8 cellular contexts compared by ENCODE assay signal in genomic region chr17:74493381-74493833, GRCh38. TPM values are rescaled to one million over a fixed set of nuclear protein-coding genes. Genes with fewer than 3 reads are reported as not detected.
DNase-seq lines count a peak whose midpoint lies in the region; ATAC-seq and TF ChIP-seq lines count a peak whose summit lies in the region.

No MANE protein-coding gene starts in this region.

- no peak overlapping the region for H3K4ac ChIP-seq in H9 (ENCODE audit: low read depth, low read length)

- no peak overlapping the region for H3T11ph ChIP-seq in H9 (ENCODE audit: low read length)

- H2BK15ac ChIP-seq in H9 (ENCODE audit: low read depth, low read length) = no peak overlapping the region

- peaks cover 9 to 10% of the 10 kb centered on the region in 2 experiments for H3K9me3 Mint-ChIP-seq in H9

- H3K36me3 ChIP-seq in lower lobe of right lung = no peaks in the 10 kb centered on the region

- peak; percentile 91 for TF ChIP-seq CTCF in C4-2B (conservative IDR thresholded peaks at IDR 0.05)
- peak; percentile 94 for TF ChIP-seq CTCF in H9 (conservative IDR thresholded peaks at IDR 0.05)
- TF ChIP-seq CTCF in lower lobe of right lung (IDR thresholded peaks at IDR 0.05) = peak; percentile 94

- H3K9me3 ChIP-seq in H9 (ENCODE audit: control insufficient read depth, low read depth, low read length) (no peaks in the 10 kb centered on the region), lower lobe of right lung (no peaks in the 10 kb centered on the region)

- peak; percentile 87 to 90 for ATAC-seq in lower lobe of right lung
- no peak for ATAC-seq in GM18502 (IDR thresholded peaks at IDR 0.05; ENCODE audit: poor library complexity, unreplicated experiment)

- H2AFZ ChIP-seq in H9 (ENCODE audit: low read length) = no peak overlapping the region

- H2BK20ac ChIP-seq in H9 (ENCODE audit: low read depth, low read length, poor library complexity, severe bottlenecking) = no peak overlapping the region

- no peak overlapping the region for H4K8ac ChIP-seq in H9 (replicated peaks; ENCODE audit: insufficient read length, low read depth, low read length)

- no peak overlapping the region for H3K27ac Mint-ChIP-seq in H9

- no peak overlapping the region for H3K14ac ChIP-seq in H9 (ENCODE audit: insufficient read depth, low read length)

- H3K4me3 Mint-ChIP-seq in H9 = no peak overlapping the region; a peak in 1 of 5 replicates

- no peak overlapping the region for H2AK5ac ChIP-seq in H9 (ENCODE audit: insufficient read length, low read length)

- H3K56ac ChIP-seq in H9 (ENCODE audit: insufficient read length, low read depth, low read length) = no peak overlapping the region

- no peak overlapping the region for H3K4me2 ChIP-seq in H9 (ENCODE audit: insufficient read depth, insufficient read length, low read length)

- H2BK12ac ChIP-seq in H9 (ENCODE audit: insufficient read length, low read depth, low read length) = no peak overlapping the region

- no peaks in the 10 kb centered on the region for H3K79me1 ChIP-seq in H9 (ENCODE audit: insufficient read depth, low read depth, low read length, poor library complexity, severe bottlenecking)

- no peak overlapping the region for H3K9ac ChIP-seq in H9 (ENCODE audit: extremely low read depth, insufficient read length, low read length)

- no CpG with 5 or more reads among the region's 11 CpGs for WGBS in H9 (ENCODE audit: extremely low coverage, insufficient read length, low lambda C conversion rate)

- H3K36me3 Mint-ChIP-seq in H9 (ENCODE audit: insufficient read depth in 1 of 3, low read depth in 3 of 3) = peaks cover 0 to 9% (median 3%) of the 10 kb centered on the region in 3 experiments; a peak in 3 of 7 replicates

- H2BK5ac ChIP-seq in H9 (ENCODE audit: insufficient read length, low read length) = no peak overlapping the region

- no peak overlapping the region for H3K27ac ChIP-seq in C4-2B
- H3K27ac ChIP-seq in H9 (ENCODE audit: insufficient read length, low read depth, low read length) = no peak overlapping the region
- H3K27ac ChIP-seq in lower lobe of right lung = no peak overlapping the region

- no peaks in the 10 kb centered on the region for H3K79me2 ChIP-seq in H9 (ENCODE audit: insufficient read depth, low read length)

- H3K23me2 ChIP-seq in H9 (ENCODE audit: insufficient read length, low read depth, low read length, poor library complexity, severe bottlenecking) = no peaks in the 10 kb centered on the region

- no peak overlapping the region for H3K4me3 ChIP-seq in lower lobe of right lung

- no peak overlapping the region for H3K23ac ChIP-seq in H9 (ENCODE audit: insufficient read length, low read depth, low read length)

- H2BK120ac ChIP-seq in H9 (ENCODE audit: low read depth, low read length, poor library complexity, severe bottlenecking) = no peak overlapping the region

- DNase-seq in H9 (peak; percentile 89), NCI-H69 (lab: John Stamatoyannopoulos, UW) (peak; percentile 77), lower lobe of right lung (peak; percentile 70)
- DNase-seq in activated CD4-positive, alpha-beta T cell treated with anti-CD3 and anti-CD28 coated beads, Interleukin-2, amount 50 U/mL, for 48 hours = peak; percentile 73 to 81
- DNase-seq in effector CD8-positive, alpha-beta T cell (lab: John Stamatoyannopoulos, UW) = peak; percentile 52
- DNase-seq in stimulated activated CD8-positive, alpha-beta memory T cell treated with anti-CD3 and anti-CD28 coated beads, Interleukin-12 subunit alpha, Interleukin-12 subunit beta, amount 100 ng/mL, for 1 hour (ENCODE audit: low read depth) = peak; percentile 58

- intact Hi-C loops in lower lobe of right lung (cut with DNase I) = no loop called here

- H3K27me3 ChIP-seq in H9 (ENCODE audit: insufficient read depth, low read length) (no peaks in the 10 kb centered on the region), lower lobe of right lung (ENCODE audit: low read depth) (no peaks in the 10 kb centered on the region)

- H3K4me1 ChIP-seq in H9 (ENCODE audit: insufficient read depth, low read length) (no peaks in the 10 kb centered on the region), lower lobe of right lung (peaks cover 8% of the 10 kb centered on the region)

- peaks cover 20% of the 10 kb centered on the region for H3K27me3 Mint-ChIP-seq in H9 (ENCODE audit: low read depth)

- no peak overlapping the region for H4K5ac ChIP-seq in H9 (ENCODE audit: insufficient read length, low read depth, low read length)

- no peaks in the 10 kb centered on the region for H4K20me1 ChIP-seq in H9 (ENCODE audit: control insufficient read depth, insufficient read depth, insufficient read length)

- peaks cover 2 to 7% of the 10 kb centered on the region in 2 experiments for H3K4me1 Mint-ChIP-seq in H9

- H3K18ac ChIP-seq in H9 (ENCODE audit: insufficient read length, low read depth, low read length) = no peak overlapping the region

- H4K91ac ChIP-seq in H9 (ENCODE audit: insufficient read length, low read depth, low read length) = no peak overlapping the region

RNA-seq across cellular contexts. Expression of gene CD300A, which starts 27.0 kb away (rescaled TPM):
- total RNA-seq in H9 (2021) = not detected in 2 replicates
- total RNA-seq in lower lobe of right lung = 27.8 TPM

RNA-seq across cellular contexts. Expression of gene CD300LB, which starts 37.9 kb away (rescaled TPM):
- total RNA-seq in H9 (2021) (not detected in 2 replicates), lower lobe of right lung (1.5 TPM)

RNA-seq across cellular contexts. Expression of gene CD300C, which starts 52.5 kb away (rescaled TPM):
- total RNA-seq in H9 (2021) (not detected in 2 replicates), lower lobe of right lung (13.9 TPM)

Comparison
In these comparisons a context has a peak if more than half of its experiments do, and no peak if none do; other contexts are left out.
1. RNA of gene CD300A, which starts 27.0 kb away (total RNA-seq): 27.8 TPM in lower lobe of right lung (single experiment); not detected in H9; every median in the first group is over 10 times any median in the second.
2. RNA of gene CD300C, which starts 52.5 kb away (total RNA-seq): 13.9 TPM in lower lobe of right lung (single experiment); not detected in H9; every median in the first group is over 10 times any median in the second.
3. Peak in every context shown above with its lines, with median percentiles within 50 percentile points of each other: CTCF ChIP-seq and DNase-seq.